Comparison of ENCODE assay signal across 21 cellular contexts in genomic region chr1:49527606-49528305, GRCh38.
A peak's percentile ranks its signal among the peaks of the same experiment; 100 is the strongest.
DNase-seq lines count a peak whose midpoint lies in the region; ATAC-seq and TF ChIP-seq lines count a peak whose summit lies in the region.
"Had no signal": no experiment of that assay in that cellular context is flagged by ENCODE, and none has a peak within 500 bp of the region (broad histone marks: within the 10 kb centered on the region; RNA-seq: fewer than 3 reads in every experiment).

No MANE protein-coding gene starts in this region.

- H3K27me3 ChIP-seq in right atrium auricular region, result no peaks in the 10 kb centered on the region

- no peaks in the 10 kb centered on the region for H3K9me3 ChIP-seq in right atrium auricular region
- H3K9me3 ChIP-seq: A549 had no signal

- H3K4me1 ChIP-seq in right atrium auricular region, result no peaks in the 10 kb centered on the region
- H3K4me1 ChIP-seq: A549 had no signal

- H3K27me3 Mint-ChIP-seq in stimulated activated memory B cell treated with anti-CD40 and anti-IgM and Interleukin-4, amounts not matched to agents 10 μg/mL and 1 μg/mL and 100 μg/mL, for 72 hours, result no peaks in the 10 kb centered on the region
- H3K27me3 Mint-ChIP-seq: CD4-positive, alpha-beta T cell; IgD-negative memory B cell had no signal

- H3K4me1 Mint-ChIP-seq in stimulated activated memory B cell treated with anti-CD40 and anti-IgM and Interleukin-4, amounts not matched to agents 10 μg/mL and 1 μg/mL and 100 μg/mL, for 72 hours, result no peaks in the 10 kb centered on the region
- H3K4me1 Mint-ChIP-seq: IgD-negative memory B cell had no signal

- TF ChIP-seq CTCF in right atrium auricular region (IDR thresholded peaks at IDR 0.05), result no peak

- H3K4me3 Mint-ChIP-seq in stimulated activated memory B cell treated with anti-CD40 and anti-IgM and Interleukin-4, amounts not matched to agents 10 μg/mL and 1 μg/mL and 100 μg/mL, for 72 hours, result no peak overlapping the region
- H3K4me3 Mint-ChIP-seq: CD4-positive, alpha-beta T cell; HFFc6; IgD-negative memory B cell had no signal

- DNase-seq in HT1080 (ENCODE audit: low read depth), result peak; percentile 58
- peak; percentile 95 for DNase-seq in SK-N-DZ (ENCODE audit: low spot score)
- peak; percentile 9 for DNase-seq in astrocyte of the hippocampus (ENCODE audit: low read depth, low spot score)
- no peak for DNase-seq in substantia nigra (lab: John Stamatoyannopoulos, UW)
- no peak for DNase-seq in right atrium auricular region (ENCODE audit: low spot score)
- DNase-seq: AML-193; CD4-positive, alpha-beta T cell; DMS153; DMS79; GF-D8; GOT3; H7; HFFc6; KBM-7 had no signal

- peak; percentile 15 for ATAC-seq in stimulated activated memory B cell treated with anti-CD40 and anti-IgM and Interleukin-4, amounts not matched to agents 10 μg/mL and 1 μg/mL and 100 μg/mL, for 72 hours
- ATAC-seq in HG03442 (IDR thresholded peaks at IDR 0.05; ENCODE audit: unreplicated experiment), result no peak
- ATAC-seq: A549, HCT116 had no signal

- H3K9me3 Mint-ChIP-seq in stimulated activated memory B cell treated with anti-CD40 and anti-IgM and Interleukin-4, amounts not matched to agents 10 μg/mL and 1 μg/mL and 100 μg/mL, for 72 hours, result no peaks in the 10 kb centered on the region

- no peak overlapping the region for H3K27ac Mint-ChIP-seq in stimulated activated memory B cell treated with anti-CD40 and anti-IgM and Interleukin-4, amounts not matched to agents 10 μg/mL and 1 μg/mL and 100 μg/mL, for 72 hours
- H3K27ac Mint-ChIP-seq: CD4-positive, alpha-beta T cell; HFFc6; IgD-negative memory B cell had no signal

- no peak overlapping the region for H3K4me3 ChIP-seq in right atrium auricular region
- H3K4me3 ChIP-seq: A549 had no signal

- no peak overlapping the region for H3K27ac ChIP-seq in substantia nigra (ENCODE audit: low read depth, low read length, poor library complexity, severe bottlenecking)
- H3K27ac ChIP-seq in right atrium auricular region, result no peak overlapping the region
- H3K27ac ChIP-seq: A549, C4-2B, HL-60 had no signal

- H3K36me3 ChIP-seq in right atrium auricular region, result no peaks in the 10 kb centered on the region

- no peaks in the 10 kb centered on the region for H3K36me3 Mint-ChIP-seq in stimulated activated memory B cell treated with anti-CD40 and anti-IgM and Interleukin-4, amounts not matched to agents 10 μg/mL and 1 μg/mL and 100 μg/mL, for 72 hours
- H3K36me3 Mint-ChIP-seq: IgD-negative memory B cell had no signal

Comparison
In these comparisons a context has a peak if more than half of its experiments do, and no peak if none do; other contexts are left out.
1. DNase-seq: peak in HT1080 (single experiment), SK-N-DZ (single experiment) and astrocyte of the hippocampus (single experiment); none in substantia nigra (0 of 49) and right atrium auricular region (single experiment).